In the genomic region with DNA sequence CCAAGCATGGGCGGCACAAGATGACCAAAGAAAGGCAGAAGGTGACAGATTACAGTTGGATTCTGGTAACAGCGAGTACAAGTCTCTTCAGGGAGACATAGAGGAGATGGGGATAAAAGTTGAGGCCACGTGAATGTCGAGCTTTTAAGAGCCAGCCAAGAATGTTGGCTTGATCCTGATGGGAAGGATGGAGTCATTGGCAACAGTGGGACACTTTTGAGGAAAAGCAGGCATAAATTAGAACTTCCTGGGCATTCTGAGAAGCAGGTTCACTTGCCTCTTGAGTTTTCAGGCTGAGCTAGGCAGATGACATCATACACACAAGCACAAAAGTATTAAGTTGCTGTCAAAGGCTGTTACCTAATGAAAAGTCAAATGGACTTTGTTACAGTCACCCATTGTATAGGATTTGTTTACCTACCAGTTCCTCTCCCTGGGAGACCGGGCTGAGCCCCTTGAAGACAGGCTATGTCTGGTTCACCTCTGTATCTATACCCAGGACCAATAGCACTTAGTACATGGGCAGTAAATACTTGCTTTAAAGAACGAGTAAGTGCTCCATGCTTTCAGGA, we compare ENCODE assay signal across 13 cellular contexts. TPM values are rescaled to one million over a fixed set of nuclear protein-coding genes. Genes with fewer than 3 reads are reported as not detected.
A peak's percentile ranks its signal among the peaks of the same experiment; 100 is the strongest.
DNase-seq lines count a peak whose midpoint lies in the region; TF ChIP-seq lines count a peak whose summit lies in the region.
"Had no signal": no experiment of that assay in that cellular context is flagged by ENCODE, and none has a peak within 500 bp of the region (broad histone marks: within the 10 kb centered on the region; RNA-seq: fewer than 3 reads in every experiment).

No MANE protein-coding gene starts in this region.

- DNase-seq in activated naive CD4-positive, alpha-beta T cell treated with anti-CD3 and anti-CD28 coated beads, Interleukin-2, amount 10 ng/mL, durations not matched to agents 7 days and 5 days, result no peak
- DNase-seq in activated naive CD4-positive, alpha-beta T cell (lab: John Stamatoyannopoulos, UW), result no peak
- DNase-seq in activated naive CD8-positive, alpha-beta T cell treated with anti-CD3 and anti-CD28 coated beads for 36 hours, result no peak
- DNase-seq in hepatocyte (ENCODE audit: low spot score), result peak; percentile 46
- no peak for DNase-seq in effector CD8-positive, alpha-beta T cell (lab: John Stamatoyannopoulos, UW)
- no peak for DNase-seq in dorsolateral prefrontal cortex
- no peak for DNase-seq in stimulated activated CD4-positive, alpha-beta T cell treated with anti-CD3 and anti-CD28 coated beads, Interleukin-1b, Interleukin-23, amount 100 ng/mL, for 48 hours
- DNase-seq: BE2C; Karpas-422; NCI-H2227 treated with DMSO at 0.1 percent for 48 hours; stimulated activated CD4-positive, alpha-beta T cell treated with anti-CD3 and anti-CD28 coated beads, Interleukin-15, amount 100 ng/mL, for 24 hours had no signal

- H3K9me3 ChIP-seq in hepatocyte (ENCODE audit: low read depth) (no peaks in the 10 kb centered on the region), stomach smooth muscle (ENCODE audit: control insufficient read depth in 2 of 2, low read length in 2 of 2) (no peaks in the 10 kb centered on the region)
- H3K9me3 ChIP-seq: BE2C had no signal

- peaks cover 40% of the 10 kb centered on the region for H3K36me3 Mint-ChIP-seq in activated naive CD4-positive, alpha-beta T cell treated with anti-CD3 and anti-CD28 coated beads, Interleukin-2, amount 10 ng/mL, durations not matched to agents 7 days and 5 days
- peaks cover 20% of the 10 kb centered on the region for H3K36me3 Mint-ChIP-seq in activated naive CD8-positive, alpha-beta T cell treated with anti-CD3 and anti-CD28 coated beads for 36 hours

- peaks cover 93% of the 10 kb centered on the region for H3K79me2 ChIP-seq in hepatocyte

- peaks cover 78% of the 10 kb centered on the region for H3K4me1 Mint-ChIP-seq in activated naive CD4-positive, alpha-beta T cell treated with anti-CD3 and anti-CD28 coated beads, Interleukin-2, amount 10 ng/mL, durations not matched to agents 7 days and 5 days
- peaks cover 63% of the 10 kb centered on the region for H3K4me1 Mint-ChIP-seq in activated naive CD8-positive, alpha-beta T cell treated with anti-CD3 and anti-CD28 coated beads for 36 hours

- no peak overlapping the region for H3K4me3 Mint-ChIP-seq in activated naive CD4-positive, alpha-beta T cell treated with anti-CD3 and anti-CD28 coated beads, Interleukin-2, amount 10 ng/mL, durations not matched to agents 7 days and 5 days
- no peak overlapping the region for H3K4me3 Mint-ChIP-seq in activated naive CD8-positive, alpha-beta T cell treated with anti-CD3 and anti-CD28 coated beads for 36 hours
- H3K4me3 Mint-ChIP-seq: neural crest cell had no signal

- intact Hi-C loops in dorsolateral prefrontal cortex (cut with DNase I), result no loop called here

- H3K27me3 ChIP-seq in hepatocyte, result no peaks in the 10 kb centered on the region
- H3K27me3 ChIP-seq in stomach smooth muscle (ENCODE audit: control insufficient read depth in 1 of 2, insufficient read depth in 2 of 2, low read length in 2 of 2), result no peaks in the 10 kb centered on the region
- H3K27me3 ChIP-seq in dorsolateral prefrontal cortex, result no peaks in the 10 kb centered on the region
- H3K27me3 ChIP-seq: BE2C had no signal

- H3K4me3 ChIP-seq in hepatocyte (no peak overlapping the region), stomach smooth muscle (ENCODE audit: low read length in 2 of 2) (no peak overlapping the region), dorsolateral prefrontal cortex (no peak overlapping the region)

- H3K36me3 ChIP-seq in hepatocyte (replicated peaks; ENCODE audit: insufficient read depth, low read depth), result no peaks in the 10 kb centered on the region
- H3K36me3 ChIP-seq in stomach smooth muscle (ENCODE audit: control insufficient read depth in 2 of 2, insufficient read depth in 2 of 2, low read length in 2 of 2), result no peaks in the 10 kb centered on the region
- H3K36me3 ChIP-seq: BE2C had no signal

- peak overlapping the region in 1 of 2 donors; percentile 29 for H3K9ac ChIP-seq in stomach smooth muscle (ENCODE audit: low read length in 2 of 2)

- H3K9me2 ChIP-seq in hepatocyte (replicated peaks; ENCODE audit: insufficient read depth), result no peaks in the 10 kb centered on the region

- no peaks in the 10 kb centered on the region for H3K9me3 Mint-ChIP-seq in activated naive CD4-positive, alpha-beta T cell treated with anti-CD3 and anti-CD28 coated beads, Interleukin-2, amount 10 ng/mL, durations not matched to agents 7 days and 5 days
- no peaks in the 10 kb centered on the region for H3K9me3 Mint-ChIP-seq in activated naive CD8-positive, alpha-beta T cell treated with anti-CD3 and anti-CD28 coated beads for 36 hours
- H3K9me3 Mint-ChIP-seq: neural crest cell had no signal

- no peaks in the 10 kb centered on the region for H3K27me3 Mint-ChIP-seq in activated naive CD4-positive, alpha-beta T cell treated with anti-CD3 and anti-CD28 coated beads, Interleukin-2, amount 10 ng/mL, durations not matched to agents 7 days and 5 days
- H3K27me3 Mint-ChIP-seq in activated naive CD8-positive, alpha-beta T cell treated with anti-CD3 and anti-CD28 coated beads for 36 hours, result no peaks in the 10 kb centered on the region

- no peak overlapping the region for H3K4me2 ChIP-seq in hepatocyte

- peak overlapping the region; percentile 84 for H3K27ac Mint-ChIP-seq in activated naive CD4-positive, alpha-beta T cell treated with anti-CD3 and anti-CD28 coated beads, Interleukin-2, amount 10 ng/mL, durations not matched to agents 7 days and 5 days
- peak overlapping the region; percentile 66 for H3K27ac Mint-ChIP-seq in activated naive CD8-positive, alpha-beta T cell treated with anti-CD3 and anti-CD28 coated beads for 36 hours

- TF ChIP-seq CTCF in hepatocyte (IDR thresholded peaks at IDR 0.05; ENCODE audit: poor library complexity) (no peak), dorsolateral prefrontal cortex (IDR thresholded peaks at IDR 0.05 in 54 of 56, conservative IDR thresholded peaks at IDR 0.05 in 2 of 56; ENCODE audit: low read depth in 1 of 56, partially characterized antibody in 56 of 56) (no peak)

- peaks cover 49% of the 10 kb centered on the region for H4K20me1 ChIP-seq in hepatocyte (ENCODE audit: insufficient read depth, poor library complexity, severe bottlenecking)

- H3K4me1 ChIP-seq in hepatocyte (ENCODE audit: insufficient read depth) (peaks cover 29% of the 10 kb centered on the region), stomach smooth muscle (ENCODE audit: control insufficient read depth, insufficient read depth, low read length) (peaks cover 51% of the 10 kb centered on the region)
- H3K4me1 ChIP-seq: BE2C had no signal

- no peak overlapping the region for H2AFZ ChIP-seq in hepatocyte

- CTCF ChIA-PET in activated naive CD4-positive, alpha-beta T cell treated with anti-CD3 and anti-CD28 coated beads, Interleukin-2, amount 10 ng/mL, durations not matched to agents 7 days and 5 days (lab: Charles Lee), result no interaction called here

- 69% methylated on average over 6 of the region's 6 CpGs for whole genome bisulfite sequencing in hepatocyte (ENCODE audit: low lambda C conversion rate, missing lambda C conversion rate)

- H3K27ac ChIP-seq in hepatocyte (peak overlapping the region; percentile 80), stomach smooth muscle (ENCODE audit: low read length) (peak overlapping the region; percentile 89), dorsolateral prefrontal cortex (peak overlapping the region in 3 of 59 donors; percentile 9 to 21 (median 11))

RNA-seq across cellular contexts. Expression of a gene that starts 41.1 kb away (rescaled TPM):
- total RNA-seq in activated naive CD8-positive, alpha-beta T cell treated with anti-CD3 and anti-CD28 coated beads for 36 hours, result 10 to 100 TPM; 35.9 to 37.5 TPM
- 25.8 TPM in 2 replicates for total RNA-seq in hepatocyte
- 23.7 and 30.8 TPM in 2 replicates for polyA plus RNA-seq in hepatocyte
- total RNA-seq in dorsolateral prefrontal cortex, result 100 to 1,000 TPM in 78 of 120 experiments, 10 to 100 TPM in 42; 79.1 to 136 (median 104) TPM
